ENCODE assay signal across 1 cellular context in the genomic region with DNA sequence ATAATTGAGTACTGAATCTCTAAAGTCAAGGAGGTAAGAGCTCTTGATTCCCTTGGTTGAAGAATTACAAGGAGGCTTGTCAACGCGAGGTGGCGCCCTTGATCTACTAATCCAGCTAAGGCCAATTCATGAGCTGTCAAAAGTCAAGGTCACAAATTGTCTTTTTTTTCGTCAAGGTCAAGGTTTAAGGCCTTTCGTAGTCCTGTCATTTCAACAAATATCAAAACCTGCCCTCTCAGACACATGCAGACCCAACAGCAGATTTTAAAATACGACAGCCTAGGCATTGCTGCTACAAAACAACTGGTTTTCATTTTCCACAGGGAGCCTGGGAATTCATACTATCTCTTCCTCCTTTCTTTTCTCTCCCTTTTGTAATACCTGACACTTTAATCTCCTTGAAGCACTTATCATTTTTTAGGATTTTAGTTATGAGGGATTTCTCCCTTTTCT.
TF ChIP-seq lines count a peak whose summit lies in the region.

No MANE protein-coding gene starts in this region.

TF ChIP-seq in A549, 52 proteins besides CTCF, POLR2A, EP300 and RAD21:
- peak; percentile 89 for TF ChIP-seq SMC3 (IDR thresholded peaks at IDR 0.05)
- no peak for TF ChIP-seq HOXB5 (CRISPR knock-in tag; IDR thresholded peaks at IDR 0.05)
- no peak for TF ChIP-seq CBX2 (IDR thresholded peaks at IDR 0.05; ENCODE audit: borderline replicate concordance, low read depth)
- TF ChIP-seq, protein P1, sequence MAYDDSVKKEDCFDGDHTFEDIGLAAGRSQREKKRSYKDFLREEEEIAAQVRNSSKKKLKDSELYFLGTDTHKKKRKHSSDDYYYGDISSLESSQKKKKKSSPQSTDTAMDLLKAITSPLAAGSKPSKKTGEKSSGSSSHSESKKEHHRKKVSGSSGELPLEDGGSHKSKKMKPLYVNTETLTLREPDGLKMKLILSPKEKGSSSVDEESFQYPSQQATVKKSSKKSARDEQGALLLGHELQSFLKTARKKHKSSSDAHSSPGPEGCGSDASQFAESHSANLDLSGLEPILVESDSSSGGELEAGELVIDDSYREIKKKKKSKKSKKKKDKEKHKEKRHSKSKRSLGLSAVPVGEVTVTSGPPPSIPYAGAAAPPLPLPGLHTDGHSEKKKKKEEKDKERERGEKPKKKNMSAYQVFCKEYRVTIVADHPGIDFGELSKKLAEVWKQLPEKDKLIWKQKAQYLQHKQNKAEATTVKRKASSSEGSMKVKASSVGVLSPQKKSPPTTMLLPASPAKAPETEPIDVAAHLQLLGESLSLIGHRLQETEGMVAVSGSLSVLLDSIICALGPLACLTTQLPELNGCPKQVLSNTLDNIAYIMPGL (CRISPR knock-in tag; IDR thresholded peaks at IDR 0.05; ENCODE audit: borderline replicate concordance), result no peak
- TF ChIP-seq JUN (IDR thresholded peaks at IDR 0.05), result no peak
- TF ChIP-seq MAZ (IDR thresholded peaks at IDR 0.05; ENCODE audit: borderline replicate concordance, low read depth, low read length), result no peak
- TF ChIP-seq RNF2 (IDR thresholded peaks at IDR 0.05; ENCODE audit: borderline replicate concordance, low read depth), result no peak
- TF ChIP-seq EHF (CRISPR knock-in tag; IDR thresholded peaks at IDR 0.05), result no peak
- TF ChIP-seq, protein P2, sequence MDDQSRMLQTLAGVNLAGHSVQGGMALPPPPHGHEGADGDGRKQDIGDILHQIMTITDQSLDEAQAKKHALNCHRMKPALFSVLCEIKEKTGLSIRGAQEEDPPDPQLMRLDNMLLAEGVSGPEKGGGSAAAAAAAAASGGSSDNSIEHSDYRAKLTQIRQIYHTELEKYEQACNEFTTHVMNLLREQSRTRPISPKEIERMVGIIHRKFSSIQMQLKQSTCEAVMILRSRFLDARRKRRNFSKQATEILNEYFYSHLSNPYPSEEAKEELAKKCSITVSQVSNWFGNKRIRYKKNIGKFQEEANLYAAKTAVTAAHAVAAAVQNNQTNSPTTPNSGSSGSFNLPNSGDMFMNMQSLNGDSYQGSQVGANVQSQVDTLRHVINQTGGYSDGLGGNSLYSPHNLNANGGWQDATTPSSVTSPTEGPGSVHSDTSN (IDR thresholded peaks at IDR 0.05), result no peak
- no peak for TF ChIP-seq FOSB (CRISPR knock-in tag; IDR thresholded peaks at IDR 0.05)
- no peak for TF ChIP-seq TFCP2L1 (CRISPR knock-in tag; IDR thresholded peaks at IDR 0.05)
- TF ChIP-seq ZSCAN20 (CRISPR knock-in tag; IDR thresholded peaks at IDR 0.05), result no peak
- TF ChIP-seq RCOR1 (IDR thresholded peaks at IDR 0.05; ENCODE audit: low read depth, low read length), result no peak
- no peak for TF ChIP-seq HDAC2 (IDR thresholded peaks at IDR 0.05)
- peak; percentile 96 for TF ChIP-seq ESRRA (IDR thresholded peaks at IDR 0.05; ENCODE audit: borderline replicate concordance, low read length)
- no peak for TF ChIP-seq MAFK (IDR thresholded peaks at IDR 0.05; ENCODE audit: partially characterized antibody)
- TF ChIP-seq FOXS1 (CRISPR knock-in tag; IDR thresholded peaks at IDR 0.05), result no peak
